Comparison of ENCODE assay signal across 10 cellular contexts in the genomic region with DNA sequence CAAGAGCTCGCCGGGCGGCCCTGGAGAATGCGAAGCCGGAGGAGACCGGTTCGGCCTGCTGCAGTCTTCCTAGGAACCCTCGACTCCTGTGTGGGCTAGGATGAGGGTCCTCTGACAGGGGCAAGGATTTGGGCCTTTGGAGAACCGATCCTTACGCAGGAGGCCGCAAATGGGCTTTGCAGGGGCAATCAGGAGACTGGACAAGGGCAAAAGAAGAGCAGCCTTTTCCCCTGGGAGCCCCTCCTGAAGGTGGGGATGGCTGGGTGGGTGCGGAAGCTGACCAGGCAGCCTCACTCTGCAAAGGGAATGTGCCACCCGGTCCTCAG.
DNase-seq lines count a peak whose midpoint lies in the region; ATAC-seq and TF ChIP-seq lines count a peak whose summit lies in the region.
"Had no signal": no experiment of that assay in that cellular context is flagged by ENCODE, and none has a peak within 500 bp of the region (broad histone marks: within the 10 kb centered on the region; RNA-seq: fewer than 3 reads in every experiment).

No MANE protein-coding gene starts in this region.

- H3K4me1 ChIP-seq in mammary epithelial cell (ENCODE audit: insufficient read depth, low read length) (peaks cover 38% of the 10 kb centered on the region), left lung (peaks cover 8 to 36% of the 10 kb centered on the region in 2 donors), stomach smooth muscle (ENCODE audit: control insufficient read depth, insufficient read depth, low read length) (peaks cover 46% of the 10 kb centered on the region)

- H3K9me3 Mint-ChIP-seq in HFFc6: no peaks in the 10 kb centered on the region
- H3K9me3 Mint-ChIP-seq in activated T-cell treated with anti-CD3 and anti-CD28 coated beads, Interleukin-2, amount 50 U/mL, for 4 hours: no peaks in the 10 kb centered on the region

- WGBS in mammary epithelial cell (ENCODE audit: low coverage, missing lambda C conversion rate): 37% methylated on average over 5 of the region's 13 CpGs

- H3K27me3 Mint-ChIP-seq in HFFc6 (ENCODE audit: insufficient read depth): peaks cover 6% of the 10 kb centered on the region
- peaks cover 36% of the 10 kb centered on the region for H3K27me3 Mint-ChIP-seq in activated T-cell treated with anti-CD3 and anti-CD28 coated beads, Interleukin-2, amount 50 U/mL, for 4 hours (ENCODE audit: low read depth)

- H3K4me3 ChIP-seq in mammary epithelial cell (replicated peaks in 1 of 3; ENCODE audit: insufficient read depth in 1 of 3, low read depth in 2 of 3, low read length in 3 of 3): peak overlapping the region; percentile 54 to 65 (median 65)
- H3K4me3 ChIP-seq in left lung: peak overlapping the region; percentile 54 to 55
- peak overlapping the region; percentile 69 to 81 for H3K4me3 ChIP-seq in stomach smooth muscle (ENCODE audit: low read length in 2 of 2)

- H3K9ac ChIP-seq in mammary epithelial cell (ENCODE audit: insufficient read depth, low read length) (peak overlapping the region; percentile 49), stomach smooth muscle (ENCODE audit: low read length in 2 of 2) (peak overlapping the region; percentile 33 to 76)

- H3K79me2 ChIP-seq in mammary epithelial cell (ENCODE audit: insufficient read depth, low read length): peaks cover 4% of the 10 kb centered on the region

- TF ChIP-seq CTCF in HFFc6 (IDR thresholded peaks at IDR 0.05) (no peak), mammary epithelial cell (conservative IDR thresholded peaks at IDR 0.05 in 1 of 2, IDR thresholded peaks at IDR 0.05 in 1 of 2; ENCODE audit: extremely low read depth in 1 of 2, insufficient read depth in 1 of 2, low read depth in 1 of 2, low read length in 2 of 2) (no peak), left lung (IDR thresholded peaks at IDR 0.05) (no peak)

- peak overlapping the region; percentile 93 for H3K4me3 Mint-ChIP-seq in HFFc6
- H3K4me3 Mint-ChIP-seq in activated T-cell treated with anti-CD3 and anti-CD28 coated beads, Interleukin-2, amount 50 U/mL, for 4 hours: no peak overlapping the region

- H3K9me3 ChIP-seq in mammary epithelial cell (replicated peaks; ENCODE audit: insufficient read depth, low read length) (no peaks in the 10 kb centered on the region), left lung (no peaks in the 10 kb centered on the region), stomach smooth muscle (ENCODE audit: control insufficient read depth in 2 of 2, low read length in 2 of 2) (no peaks in the 10 kb centered on the region)

- H3K36me3 ChIP-seq in mammary epithelial cell (ENCODE audit: insufficient read depth, low read length) (no peaks in the 10 kb centered on the region), left lung (no peaks in the 10 kb centered on the region), stomach smooth muscle (ENCODE audit: control insufficient read depth in 2 of 2, insufficient read depth in 2 of 2, low read length in 2 of 2) (no peaks in the 10 kb centered on the region)

- peak overlapping the region; percentile 92 for H2AFZ ChIP-seq in mammary epithelial cell (ENCODE audit: low read depth, low read length)

- CTCF ChIA-PET in mammary epithelial cell (lab: Charles Lee; ENCODE audit: low non-redundant PET): no interaction called here

- peaks cover 73% of the 10 kb centered on the region for H3K4me1 Mint-ChIP-seq in HFFc6 (ENCODE audit: low read depth)
- H3K4me1 Mint-ChIP-seq in activated T-cell treated with anti-CD3 and anti-CD28 coated beads, Interleukin-2, amount 50 U/mL, for 4 hours (ENCODE audit: low read depth): no peaks in the 10 kb centered on the region

- in situ Hi-C loops in mammary epithelial cell (cut with MboI; ENCODE audit: low sequenced_read_pairs in 2 of 2): no loop called here

- DNase-seq in HFFc6 (no peak), mammary epithelial cell (no peak), left lung (no peak), NCI-H1105 (lab: John Stamatoyannopoulos, UW) (no peak)
- no peak for DNase-seq in stimulated activated CD4-positive, alpha-beta T cell treated with anti-CD3 and anti-CD28 coated beads, Interleukin-15, amount 100 ng/mL, for 24 hours
- DNase-seq in stimulated activated CD4-positive, alpha-beta T cell treated with anti-CD3 and anti-CD28 coated beads, Interleukin-4, amount 100 ng/mL, for 1 hour: no peak
- DNase-seq in activated T-cell treated with anti-CD3 and anti-CD28 coated beads, Interleukin-2, amount 50 U/mL, for 4 hours: no peak
- DNase-seq: stimulated activated CD8-positive, alpha-beta memory T cell treated with anti-CD3 and anti-CD28 coated beads, Interleukin-4, amount 100 ng/mL, for 48 hours had no signal

- H4K20me1 ChIP-seq in mammary epithelial cell (ENCODE audit: insufficient read depth, low read length): no peaks in the 10 kb centered on the region

- H3K27ac Mint-ChIP-seq in HFFc6: peak overlapping the region; percentile 88

- BruUV-seq in mammary epithelial cell (replicated peaks; lab: Mats Ljungman, UMichigan): no TSS peak

- intact Hi-C loops in mammary epithelial cell (cut with micrococcal nuclease) (no loop called here), left lung (cut with DNase I) (no loop called here)

- H3K27ac ChIP-seq in mammary epithelial cell (ENCODE audit: insufficient read depth, low read depth, low read length) (no peak overlapping the region), left lung (no peak overlapping the region), stomach smooth muscle (ENCODE audit: low read length) (peak overlapping the region; percentile 64)

- H3K4me2 ChIP-seq in mammary epithelial cell (ENCODE audit: insufficient read depth, low read depth, low read length): peak overlapping the region; percentile 99

- no peak for ATAC-seq in left lung
- no peak for ATAC-seq in activated T-cell treated with anti-CD3 and anti-CD28 coated beads, Interleukin-2, amount 50 U/mL, for 4 hours
- ATAC-seq: activated CD4-positive, CD25-positive, alpha-beta regulatory T cell treated with anti-CD3 and anti-CD28 coated beads, Interleukin-2, amount 50 U/mL, for 24 hours had no signal

- H3K36me3 Mint-ChIP-seq in HFFc6 (ENCODE audit: low read depth): peaks cover 24% of the 10 kb centered on the region
- no peaks in the 10 kb centered on the region for H3K36me3 Mint-ChIP-seq in activated T-cell treated with anti-CD3 and anti-CD28 coated beads, Interleukin-2, amount 50 U/mL, for 4 hours (ENCODE audit: insufficient read depth)

- H3K27me3 ChIP-seq in mammary epithelial cell (ENCODE audit: insufficient read depth, low read length) (no peaks in the 10 kb centered on the region), left lung (peaks cover 0 to 40% of the 10 kb centered on the region in 2 donors), stomach smooth muscle (ENCODE audit: control insufficient read depth in 1 of 2, insufficient read depth in 2 of 2, low read length in 2 of 2) (no peaks in the 10 kb centered on the region)

- dilution Hi-C loops in mammary epithelial cell (cut with HindIII; ENCODE audit: low sequenced_read_pairs): no loop called here
